ENCODE assay signal across 8 cellular contexts in genomic region chr11:14300661-14301304, GRCh38. TPM values are rescaled to one million over a fixed set of nuclear protein-coding genes. Genes with fewer than 3 reads are reported as not detected.
DNase-seq lines count a peak whose midpoint lies in the region; ATAC-seq and TF ChIP-seq lines count a peak whose summit lies in the region.

No MANE protein-coding gene starts in this region.

- TF ChIP-seq CTCF in heart left ventricle (IDR thresholded peaks at IDR 0.05), result peak; percentile 67 to 83 (median 76)

- H3K4me1 ChIP-seq in heart left ventricle, result peaks cover 0 to 41% (median 15%) of the 10 kb centered on the region in 12 donors

- ATAC-seq in GM21619 (IDR thresholded peaks at IDR 0.05; ENCODE audit: unreplicated experiment) (peak; percentile 80), heart left ventricle (peak; percentile 76 to 93 (median 91))
- peak; percentile 87 for ATAC-seq in activated naive CD8-positive, alpha-beta T cell treated with anti-CD3 and anti-CD28 coated beads, Interleukin-2, amount 10 ng/mL, durations not matched to agents 7 days and 5 days (ENCODE audit: low read depth)

- no peak overlapping the region for H3K27ac ChIP-seq in heart left ventricle

- peaks cover 21% of the 10 kb centered on the region for H3K4me1 Mint-ChIP-seq in activated naive CD8-positive, alpha-beta T cell treated with anti-CD3 and anti-CD28 coated beads, Interleukin-2, amount 10 ng/mL, durations not matched to agents 7 days and 5 days

- H3K36me3 Mint-ChIP-seq in activated naive CD8-positive, alpha-beta T cell treated with anti-CD3 and anti-CD28 coated beads, Interleukin-2, amount 10 ng/mL, durations not matched to agents 7 days and 5 days, result no peaks in the 10 kb centered on the region

- 37 to 42% (median 40%) methylated on average over 6 of the region's 6 CpGs for WGBS in heart left ventricle, 4 donors

- TF ChIP-seq POLR2A in heart left ventricle (IDR thresholded peaks at IDR 0.05), result no peak

- H3K27ac Mint-ChIP-seq in activated naive CD8-positive, alpha-beta T cell treated with anti-CD3 and anti-CD28 coated beads, Interleukin-2, amount 10 ng/mL, durations not matched to agents 7 days and 5 days, result no peak overlapping the region

- H3K27me3 ChIP-seq in heart left ventricle, result no peaks in the 10 kb centered on the region

- no peaks in the 10 kb centered on the region for H3K36me3 ChIP-seq in heart left ventricle

- POLR2A ChIA-PET in activated naive CD8-positive, alpha-beta T cell treated with anti-CD3 and anti-CD28 coated beads, Interleukin-2, amount 10 ng/mL, durations not matched to agents 7 days and 5 days (lab: Charles Lee), result no interaction called here

- no peaks in the 10 kb centered on the region for H3K27me3 Mint-ChIP-seq in activated naive CD8-positive, alpha-beta T cell treated with anti-CD3 and anti-CD28 coated beads, Interleukin-2, amount 10 ng/mL, durations not matched to agents 7 days and 5 days

- DNase-seq in GM03348 (ENCODE audit: low spot score) (peak; percentile 76), HuH-7 (ENCODE audit: low spot score) (peak; percentile 61), SHP77 treated with DMSO at 0.1 percent for 48 hours (lab: John Stamatoyannopoulos, UW) (peak; percentile 0), heart left ventricle (peak in 4 of 5 donors; percentile 32 to 40 (median 37)), renal cortical epithelial cell (ENCODE audit: low read depth) (peak; percentile 77)
- peak; percentile 35 for DNase-seq in activated naive CD8-positive, alpha-beta T cell treated with anti-CD3 and anti-CD28 coated beads, Interleukin-2, amount 10 ng/mL, durations not matched to agents 7 days and 5 days
- DNase-seq in NK-92 treated with Interleukin-12 subunit alpha and Interleukin-12 subunit beta, amount 100 ng/mL, for 24 hours (lab: John Stamatoyannopoulos, UW), result no peak

- no peak overlapping the region for H3K4me3 Mint-ChIP-seq in activated naive CD8-positive, alpha-beta T cell treated with anti-CD3 and anti-CD28 coated beads, Interleukin-2, amount 10 ng/mL, durations not matched to agents 7 days and 5 days

- intact Hi-C loops in heart left ventricle (cut with DNase I), result loop anchor here (1.0 to 10.0 kb wide), 6 partner anchors 54 to 604 kb away; partner anchors contain the start of gene RRAS2 (in 2 of the 10)

- H3K9me3 ChIP-seq in heart left ventricle, result no peaks in the 10 kb centered on the region

- no peaks in the 10 kb centered on the region for H3K9me3 Mint-ChIP-seq in activated naive CD8-positive, alpha-beta T cell treated with anti-CD3 and anti-CD28 coated beads, Interleukin-2, amount 10 ng/mL, durations not matched to agents 7 days and 5 days

- H3K4me3 ChIP-seq in heart left ventricle, result no peak overlapping the region

RNA-seq across cellular contexts. Expression of gene RRAS2, which starts 58.2 kb away (rescaled TPM):
- 10 to 100 TPM; 54.8 to 60.0 TPM for total RNA-seq in activated naive CD8-positive, alpha-beta T cell treated with anti-CD3 and anti-CD28 coated beads, Interleukin-2, amount 10 ng/mL, durations not matched to agents 7 days and 5 days
- total RNA-seq in heart left ventricle (100 to 1,000 TPM in 1 of 9 donors, 10 to 100 TPM in 8; 25.1 to 111 (median 61.8) TPM), renal cortical epithelial cell (323 and 364 TPM in 2 replicates)
- polyA plus RNA-seq in heart left ventricle, result 10 to 100 TPM; 36.4 to 52.4 TPM
